35 cellular contexts compared by ENCODE assay signal in the genomic region with DNA sequence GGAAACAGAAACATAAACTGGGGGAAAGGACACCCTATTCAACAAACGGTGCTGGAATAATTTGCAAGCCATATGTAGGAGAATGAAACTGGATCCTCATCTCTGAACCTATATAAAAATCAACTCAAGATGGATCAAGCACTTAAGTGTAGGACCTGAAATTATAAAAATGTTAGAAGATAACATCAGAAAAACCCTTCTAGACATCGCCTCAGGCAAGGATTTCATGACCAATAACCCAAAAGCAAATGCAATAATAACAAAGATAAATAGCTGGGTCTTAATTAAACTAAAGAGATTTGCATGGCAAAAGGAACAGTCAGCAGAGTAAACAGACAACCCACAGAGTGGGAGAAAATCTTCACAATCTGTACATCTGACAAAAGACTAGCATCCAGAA.
"Had no signal": no experiment of that assay in that cellular context is flagged by ENCODE, and none has a peak within 500 bp of the region (broad histone marks: within the 10 kb centered on the region; RNA-seq: fewer than 3 reads in every experiment).

No MANE protein-coding gene starts in this region.

- H3K4me3 Mint-ChIP-seq: activated B cell treated with CpG ODN at 0.5 μM for 24 hours; activated CD8-positive, alpha-beta memory T cell treated with anti-CD3 and anti-CD28 coated beads, Interleukin-2, amount 10 ng/mL, durations not matched to agents 7 days and 5 days; activated CD8-positive, alpha-beta T cell treated with anti-CD3 and anti-CD28 coated beads for 36 hours; activated naive CD4-positive, alpha-beta T cell treated with anti-CD3 and anti-CD28 coated beads for 36 hours; activated naive CD4-positive, alpha-beta T cell treated with anti-CD3 and anti-CD28 coated beads, Interleukin-2, amount 50 U/mL, for 24 hours; activated naive CD8-positive, alpha-beta T cell treated with anti-CD3 and anti-CD28 coated beads for 36 hours; activated naive CD8-positive, alpha-beta T cell treated with anti-CD3 and anti-CD28 coated beads, Interleukin-2, amount 50 U/mL, for 24 hours; activated T-helper 1 cell treated with anti-CD3 and anti-CD28 coated beads, Interleukin-12 subunit alpha, Interleukin-12 subunit beta, Interleukin-2, Interleukin-4 antibody, amounts not matched to agents 30 ng/mL and 10 ng/mL and 1 ng/mL, durations not matched to agents 14 hours and 24 hours and 36 hours; brain; T-helper 17 cell; T-helper 2 cell treated with Interferon-gamma antibody and Interleukin-4, amounts not matched to agents 5 μg/mL and 100 μg/mL, for 36 hours had no signal

- H3K9me3 ChIP-seq: adrenal gland, breast epithelium, colonic mucosa, esophagus squamous epithelium, gastroesophageal sphincter, heart right ventricle had no signal

- H3K4me1 Mint-ChIP-seq: activated B cell treated with CpG ODN at 0.5 μM for 24 hours; activated CD8-positive, alpha-beta memory T cell treated with anti-CD3 and anti-CD28 coated beads, Interleukin-2, amount 10 ng/mL, durations not matched to agents 7 days and 5 days; activated naive CD4-positive, alpha-beta T cell treated with anti-CD3 and anti-CD28 coated beads, Interleukin-2, amount 50 U/mL, for 24 hours; activated naive CD8-positive, alpha-beta T cell treated with anti-CD3 and anti-CD28 coated beads for 36 hours; activated naive CD8-positive, alpha-beta T cell treated with anti-CD3 and anti-CD28 coated beads, Interleukin-2, amount 50 U/mL, for 24 hours; T-helper 17 cell had no signal

- H3K4me1 ChIP-seq: adrenal gland, breast epithelium, colonic mucosa, esophagus squamous epithelium, gastroesophageal sphincter, heart right ventricle had no signal

- H3K27ac Mint-ChIP-seq: activated B cell treated with CpG ODN at 0.5 μM for 24 hours; activated CD8-positive, alpha-beta memory T cell treated with anti-CD3 and anti-CD28 coated beads, Interleukin-2, amount 10 ng/mL, durations not matched to agents 7 days and 5 days; activated CD8-positive, alpha-beta T cell treated with anti-CD3 and anti-CD28 coated beads for 36 hours; activated naive CD4-positive, alpha-beta T cell treated with anti-CD3 and anti-CD28 coated beads for 36 hours; activated naive CD4-positive, alpha-beta T cell treated with anti-CD3 and anti-CD28 coated beads, Interleukin-2, amount 50 U/mL, for 24 hours; activated naive CD8-positive, alpha-beta T cell treated with anti-CD3 and anti-CD28 coated beads for 36 hours; activated naive CD8-positive, alpha-beta T cell treated with anti-CD3 and anti-CD28 coated beads, Interleukin-2, amount 50 U/mL, for 24 hours; activated T-helper 1 cell treated with anti-CD3 and anti-CD28 coated beads, Interleukin-12 subunit alpha, Interleukin-12 subunit beta, Interleukin-2, Interleukin-4 antibody, amounts not matched to agents 30 ng/mL and 10 ng/mL and 1 ng/mL, durations not matched to agents 14 hours and 24 hours and 36 hours; activated T-helper 2 cell treated with anti-CD3 and anti-CD28 coated beads, Interferon-gamma antibody, Interleukin-2, Interleukin-4, amounts not matched to agents 10 μg/mL and 5 μg/mL and 100 μg/mL, durations not matched to agents 14 hours and 24 hours and 36 hours; brain; T-helper 17 cell; T-helper 2 cell treated with Interferon-gamma antibody and Interleukin-4, amounts not matched to agents 5 μg/mL and 100 μg/mL, for 36 hours had no signal

- ATAC-seq: activated CD4-positive, CD25-positive, alpha-beta regulatory T cell treated with anti-CD3 and anti-CD28 coated beads, Interleukin-2, amount 50 U/mL, for 24 hours; activated CD8-positive, alpha-beta memory T cell treated with anti-CD3 and anti-CD28 coated beads, Interleukin-2, amount 10 ng/mL, durations not matched to agents 7 days and 5 days; activated CD8-positive, alpha-beta T cell treated with anti-CD3 and anti-CD28 coated beads for 36 hours; activated naive CD8-positive, alpha-beta T cell treated with anti-CD3 and anti-CD28 coated beads, Interleukin-2, amount 50 U/mL, for 24 hours; gastroesophageal sphincter; heart right ventricle; T-helper 17 cell had no signal

- H3K36me3 Mint-ChIP-seq: activated CD8-positive, alpha-beta memory T cell treated with anti-CD3 and anti-CD28 coated beads, Interleukin-2, amount 10 ng/mL, durations not matched to agents 7 days and 5 days; activated naive CD4-positive, alpha-beta T cell treated with anti-CD3 and anti-CD28 coated beads, Interleukin-2, amount 50 U/mL, for 24 hours; activated naive CD8-positive, alpha-beta T cell treated with anti-CD3 and anti-CD28 coated beads for 36 hours; brain had no signal

- H3K27me3 Mint-ChIP-seq: activated B cell treated with CpG ODN at 0.5 μM for 24 hours; activated CD8-positive, alpha-beta memory T cell treated with anti-CD3 and anti-CD28 coated beads, Interleukin-2, amount 10 ng/mL, durations not matched to agents 7 days and 5 days; activated CD8-positive, alpha-beta T cell treated with anti-CD3 and anti-CD28 coated beads for 36 hours; activated naive CD4-positive, alpha-beta T cell treated with anti-CD3 and anti-CD28 coated beads, Interleukin-2, amount 50 U/mL, for 24 hours; activated naive CD8-positive, alpha-beta T cell treated with anti-CD3 and anti-CD28 coated beads for 36 hours; activated naive CD8-positive, alpha-beta T cell treated with anti-CD3 and anti-CD28 coated beads, Interleukin-2, amount 50 U/mL, for 24 hours; brain; T-helper 17 cell had no signal

- DNase-seq: activated B cell treated with CpG ODN at 0.5 μM for 24 hours; activated CD4-positive, alpha-beta T cell treated with anti-CD3 and anti-CD28 coated beads for 48 hours; activated CD4-positive, alpha-beta T cell treated with anti-CD3 and anti-CD28 coated beads, Interleukin-2, amount 50 U/mL, for 1 hour; activated CD4-positive, alpha-beta T cell treated with anti-CD3 and anti-CD28 coated beads, Interleukin-2, amount 50 U/mL, for 48 hours; activated CD8-positive, alpha-beta memory T cell treated with anti-CD3 and anti-CD28 coated beads, Interleukin-2, amount 10 ng/mL, durations not matched to agents 7 days and 5 days; activated CD8-positive, alpha-beta memory T cell treated with anti-CD3 and anti-CD28 coated beads, Interleukin-2, amount 50 U/mL, for 4 hours; activated CD8-positive, alpha-beta T cell treated with anti-CD3 and anti-CD28 coated beads for 36 hours; activated effector memory CD4-positive, alpha-beta T cell treated with anti-CD3 and anti-CD28 coated beads, Interleukin-2, amount 50 U/mL, for 16 hours; activated naive CD4-positive, alpha-beta T cell treated with anti-CD3 and anti-CD28 coated beads for 36 hours; activated naive CD8-positive, alpha-beta T cell treated with anti-CD3 and anti-CD28 coated beads for 36 hours; activated naive CD8-positive, alpha-beta T cell treated with anti-CD3 and anti-CD28 coated beads, Interleukin-2, amount 50 U/mL, for 24 hours; activated T-cell treated with anti-CD3 and anti-CD28 coated beads, Interleukin-2, amount 50 U/mL, for 1 hour; activated T-cell treated with anti-CD3 and anti-CD28 coated beads, Interleukin-2, amount 50 U/mL, for 48 hours; adrenal gland; amygdala; aorta; central memory CD4-positive, alpha-beta T cell; cerebellar nuclear complex; colonic mucosa; effector CD8-positive, alpha-beta T cell; esophagus squamous epithelium; foreskin melanocyte; heart right ventricle; T-helper 17 cell; T1000; WERI-Rb-1 had no signal

- H3K4me3 ChIP-seq: adrenal gland, breast epithelium, cardiac muscle cell, colonic mucosa, esophagus squamous epithelium, gastroesophageal sphincter, heart right ventricle had no signal

- H3K9me3 Mint-ChIP-seq: activated B cell treated with CpG ODN at 0.5 μM for 24 hours had no signal

- H3K27me3 ChIP-seq: adrenal gland, breast epithelium, cardiac muscle cell, colonic mucosa, esophagus squamous epithelium, gastroesophageal sphincter, heart right ventricle had no signal

- H3K36me3 ChIP-seq: adrenal gland, breast epithelium, cardiac muscle cell, colonic mucosa, esophagus squamous epithelium, gastroesophageal sphincter, heart right ventricle, WERI-Rb-1 had no signal
